In the genomic region with DNA sequence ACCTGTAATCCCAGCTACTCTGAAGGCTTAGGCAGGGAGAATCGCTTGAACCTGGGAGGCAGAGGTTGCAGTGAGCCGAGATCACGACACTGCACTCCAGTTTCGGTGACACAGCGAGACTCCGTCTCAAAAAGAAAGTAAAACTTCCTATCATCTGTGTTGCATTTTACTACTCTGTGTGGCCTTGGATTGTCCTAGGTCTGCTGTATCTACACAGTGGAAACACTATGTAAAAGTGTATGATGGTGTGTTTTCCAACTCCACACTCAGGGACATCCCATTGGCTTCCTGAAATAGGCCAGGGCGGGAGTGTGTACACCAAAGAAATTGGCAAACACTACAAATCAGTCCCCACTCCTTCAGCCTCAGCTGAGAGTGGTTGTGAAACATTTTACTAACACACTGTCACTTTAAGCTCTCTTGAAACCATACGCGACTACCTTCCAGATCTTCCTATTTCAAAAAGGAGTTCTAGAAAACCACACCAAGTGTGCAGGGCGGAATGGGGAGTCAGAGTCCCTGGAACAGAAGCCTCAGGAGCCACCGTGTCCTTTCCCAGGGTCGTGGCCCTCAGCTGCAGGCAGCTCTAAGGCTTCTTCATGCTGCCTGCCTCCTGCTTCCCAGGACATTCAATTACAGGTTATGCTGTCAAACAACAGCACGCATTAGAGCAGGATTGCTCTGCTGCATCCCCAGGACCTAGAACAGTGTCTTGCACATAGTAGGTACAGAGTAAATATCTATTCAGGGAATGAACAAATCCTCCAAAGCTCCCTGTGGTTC, we compare ENCODE assay signal across 9 cellular contexts.
DNase-seq lines count a peak whose midpoint lies in the region; ATAC-seq, FAIRE-seq and TF ChIP-seq lines count a peak whose summit lies in the region.
"Had no signal": no experiment of that assay in that cellular context is flagged by ENCODE, and none has a peak within 500 bp of the region (broad histone marks: within the 10 kb centered on the region; RNA-seq: fewer than 3 reads in every experiment).

No MANE protein-coding gene starts in this region.

- H2BK12ac ChIP-seq in H1 (ENCODE audit: low read depth, low read length) = no peak overlapping the region; the same call in 1 of the 2 replicates

- peaks cover 0 to 28% of the 10 kb centered on the region in 2 experiments; a peak in 2 of 4 replicates for H3K79me2 ChIP-seq in H1 (ENCODE audit: control insufficient read depth in 1 of 2, insufficient read depth in 2 of 2, low read length in 2 of 2)

- no peaks in the 10 kb centered on the region for H3K79me1 ChIP-seq in H1 (ENCODE audit: low read depth, low read length)

- H4K5ac ChIP-seq in H1 (ENCODE audit: insufficient read length, low read depth, low read length) = no peak overlapping the region

- peak overlapping the region in 1 of 3 donors; percentile 37 for H3K4me3 Mint-ChIP-seq in T-cell

- no peak for TF ChIP-seq POLR2A in H1 (IDR thresholded peaks at IDR 0.05; ENCODE audit: control extremely low read depth in 1 of 2, low read depth in 2 of 2, low read length in 2 of 2)

- no peak for FAIRE-seq in H1 (lab: Jason Lieb, UNC)
- no peak for FAIRE-seq in pancreas (lab: Jason Lieb, UNC)

- no peak overlapping the region for H2BK120ac ChIP-seq in H1 (replicated peaks; ENCODE audit: low read depth, low read length)

- H4K8ac ChIP-seq in H1 (ENCODE audit: extremely low read depth, insufficient read depth, low read length) = no peak overlapping the region

- POLR2A ChIA-PET in H1 (lab: Charles Lee; ENCODE audit: partially characterized antibody) = interaction anchor here (0.6 kb wide), 1 partner anchor 13 kb away, joined by 3 read pairs; no protein-coding TSS in a partner anchor
- POLR2A ChIA-PET in T-cell (lab: Charles Lee) = no interaction called here

- H2BK15ac ChIP-seq in H1 (ENCODE audit: low read length) = 0 out of 2 replicates have a peak overlapping the region, but pooled peaks have one; percentile 66

- H3K23me2 ChIP-seq in H1 (ENCODE audit: low read depth, low read length) = no peaks in the 10 kb centered on the region

- peak overlapping the region; percentile 3; the same call in 1 of the 2 replicates for H2AK5ac ChIP-seq in H1 (ENCODE audit: low read depth, low read length)

- H3K36me3 ChIP-seq in H1 (ENCODE audit: control insufficient read depth in 2 of 4, insufficient read depth in 4 of 4, low read length in 3 of 4) (no peaks in the 10 kb centered on the region), pancreas (no peaks in the 10 kb centered on the region)

- no peak overlapping the region; the same call in 1 of the 2 replicates for H3K18ac ChIP-seq in H1 (ENCODE audit: extremely low read depth, low read length)

- intact Hi-C loops in pancreas (cut with DNase I) = no loop called here

- H2BK20ac ChIP-seq in H1 (ENCODE audit: low read length) = no peak overlapping the region

- H3K4me1 ChIP-seq in H1 (replicated peaks in 1 of 4; ENCODE audit: control insufficient read depth in 3 of 4, insufficient read depth in 4 of 4, low read length in 3 of 4) = peaks cover 2 to 7% (median 5%) of the 10 kb centered on the region in 4 experiments; a peak in 5 of 7 replicates
- peaks cover 0 to 3% (median 0%) of the 10 kb centered on the region in 3 donors for H3K4me1 ChIP-seq in pancreas

- 89% methylated on average over 13 of the region's 13 CpGs; no CpG with 5 or more reads in 1 of the 2 experiments for WGBS in H1 (ENCODE audit: extremely low coverage in 1 of 2, insufficient coverage in 1 of 2, insufficient read length in 1 of 2, insufficient replicate concordance in 2 of 2, low coverage in 1 of 2, low lambda C conversion rate in 2 of 2, missing lambda C conversion rate in 1 of 2), 2 experiments
- 85 to 86% methylated on average over 13 of the region's 13 CpGs for WGBS in pancreas, 2 donors

- H3K9me3 ChIP-seq in H1 (ENCODE audit: insufficient read depth in 2 of 2, low read depth in 1 of 2, low read length in 1 of 2) (no peaks in the 10 kb centered on the region), pancreas (no peaks in the 10 kb centered on the region)

- no peak for TF ChIP-seq RAD21 in H1 (IDR thresholded peaks at IDR 0.05 in 1 of 2, conservative IDR thresholded peaks at IDR 0.05 in 1 of 2; ENCODE audit: low read depth in 2 of 2, low read length in 2 of 2)

- no peak overlapping the region for H3K23ac ChIP-seq in H1 (ENCODE audit: insufficient read length)

- no peaks in the 10 kb centered on the region for H3K36me3 Mint-ChIP-seq in T-cell

- no peaks in the 10 kb centered on the region for H3K9me3 Mint-ChIP-seq in T-cell

- H3K4me3 ChIP-seq in H1 (ENCODE audit: extremely low read depth in 1 of 4, insufficient read depth in 2 of 4, low read depth in 3 of 4, low read length in 4 of 4) = no peak overlapping the region
- peak overlapping the region in 1 of 4 donors; percentile 8 for H3K4me3 ChIP-seq in pancreas

- H3K27me3 ChIP-seq in H1 (replicated peaks in 1 of 4; ENCODE audit: control insufficient read depth in 3 of 4, extremely low read depth in 1 of 4, insufficient read depth in 3 of 4, low read length in 3 of 4) = no peaks in the 10 kb centered on the region
- H3K27me3 ChIP-seq in pancreas = no peaks in the 10 kb centered on the region

- H3K56ac ChIP-seq in H1 (replicated peaks; ENCODE audit: insufficient read length, low read depth, low read length) = no peak overlapping the region

- peaks cover 0 to 2% (median 0%) of the 10 kb centered on the region in 3 donors for H3K4me1 Mint-ChIP-seq in T-cell

- DNase-seq in H1 (ENCODE audit: low read depth in 1 of 2, low spot score in 2 of 2) (no peak), pancreas (no peak), NCI-H146 (lab: John Stamatoyannopoulos, UW) (no peak), occipital lobe (lab: John Stamatoyannopoulos, UW) (no peak), T-cell (no peak)
- no peak for DNase-seq in effector CD4-positive, alpha-beta T cell
- DNase-seq: activated effector memory CD4-positive, alpha-beta T cell treated with Interleukin-2 at 50 U/mL for 16 hours had no signal

- no peak for TF ChIP-seq EP300 in H1 (IDR thresholded peaks at IDR 0.05; ENCODE audit: borderline replicate concordance in 1 of 2, low read depth in 2 of 2, low read length in 2 of 2)

- 0 out of 2 replicates have a peak overlapping the region, but pooled peaks have one; percentile 57 for H2BK5ac ChIP-seq in H1 (ENCODE audit: low read depth, low read length)

- H4K20me1 ChIP-seq in H1 (replicated peaks in 1 of 2; ENCODE audit: control insufficient read depth in 1 of 2, insufficient read depth in 2 of 2, low read length in 2 of 2) = no peaks in the 10 kb centered on the region

- peaks cover 0 to 4% of the 10 kb centered on the region in 2 donors for H3K27me3 Mint-ChIP-seq in T-cell

- no peak overlapping the region for H3K9ac ChIP-seq in H1 (replicated peaks in 1 of 4; ENCODE audit: extremely low read depth in 1 of 4, low read depth in 3 of 4, low read length in 3 of 4)

- ATAC-seq in GM18502 (IDR thresholded peaks at IDR 0.05; ENCODE audit: poor library complexity, unreplicated experiment) = peak; percentile 66
- peak; percentile 73 for ATAC-seq in HG02885 (IDR thresholded peaks at IDR 0.05; ENCODE audit: poor library complexity, unreplicated experiment)
- ATAC-seq in pancreas = peak in 3 of 4 donors; percentile 48 to 66 (median 48)
- no peak for ATAC-seq in T-cell (replicated peaks in 1 of 4)

- H3K4me2 ChIP-seq in H1 (ENCODE audit: insufficient read depth in 1 of 2, low read depth in 2 of 2, low read length in 2 of 2) = no peak overlapping the region

- no peak overlapping the region for H2AFZ ChIP-seq in H1 (ENCODE audit: low read length)

- CTCF ChIA-PET in H1 (lab: Charles Lee; ENCODE audit: partially characterized antibody) = interaction anchor here (0.8 kb wide), 1 partner anchor 8 kb away, joined by 4 read pairs; no protein-coding TSS in a partner anchor
- CTCF ChIA-PET in T-cell (lab: Charles Lee) = no interaction called here

- H3K27ac ChIP-seq in H1 (ENCODE audit: low read depth, low read length) = no peak overlapping the region; the same call in 1 of the 2 replicates
- H3K27ac ChIP-seq in pancreas = no peak overlapping the region

- no peak overlapping the region for H3K14ac ChIP-seq in H1 (ENCODE audit: insufficient read length)

- TF ChIP-seq CTCF in H1 (IDR thresholded peaks at IDR 0.05; ENCODE audit: control extremely low read depth in 1 of 3, insufficient read depth in 1 of 3, low read depth in 1 of 3, low read length in 3 of 3) (no peak), pancreas (IDR thresholded peaks at IDR 0.05) (no peak)

- H3K4ac ChIP-seq in H1 (replicated peaks; ENCODE audit: insufficient read length, low read depth, low read length) = no peak overlapping the region

- H4K91ac ChIP-seq in H1 (replicated peaks; ENCODE audit: insufficient read length, low read length) = no peak overlapping the region

- no peak overlapping the region for H3K27ac Mint-ChIP-seq in T-cell

TF ChIP-seq in H1, 55 proteins besides CTCF, POLR2A, EP300 and RAD21 (continues in another document):
- TF ChIP-seq RXRA (IDR thresholded peaks at IDR 0.05; ENCODE audit: insufficient read depth, low read depth, low read length) = no peak
- no peak for TF ChIP-seq KDM1A (IDR thresholded peaks at IDR 0.05; ENCODE audit: borderline replicate concordance, low read length)
- no peak for TF ChIP-seq SUZ12 (IDR thresholded peaks at IDR 0.05; ENCODE audit: low read length)
- TF ChIP-seq ASH2L (IDR thresholded peaks at IDR 0.05; ENCODE audit: low read length) = no peak
- TF ChIP-seq BACH1 (IDR thresholded peaks at IDR 0.05; ENCODE audit: low read length) = no peak
- no peak for TF ChIP-seq RNF2 (IDR thresholded peaks at IDR 0.05; ENCODE audit: borderline replicate concordance, low read depth, low read length, missing control alignments, poor library complexity, severe bottlenecking)
- no peak for TF ChIP-seq POLR2AphosphoS5 (IDR thresholded peaks at IDR 0.05; ENCODE audit: low read depth, low read length)
- TF ChIP-seq CHD2 (IDR thresholded peaks at IDR 0.05; ENCODE audit: low read length) = no peak
- no peak for TF ChIP-seq TBP (IDR thresholded peaks at IDR 0.05; ENCODE audit: low read depth, low read length)
- no peak for TF ChIP-seq NRF1 (IDR thresholded peaks at IDR 0.05; ENCODE audit: low read depth, low read length)
- no peak for TF ChIP-seq GTF2F1 (IDR thresholded peaks at IDR 0.05; ENCODE audit: borderline replicate concordance, low read depth, low read length)
- no peak for TF ChIP-seq SIN3A (conservative IDR thresholded peaks at IDR 0.05 in 1 of 2, IDR thresholded peaks at IDR 0.05 in 1 of 2; ENCODE audit: low read depth in 1 of 2, low read length in 2 of 2)
- TF ChIP-seq, protein P1, sequence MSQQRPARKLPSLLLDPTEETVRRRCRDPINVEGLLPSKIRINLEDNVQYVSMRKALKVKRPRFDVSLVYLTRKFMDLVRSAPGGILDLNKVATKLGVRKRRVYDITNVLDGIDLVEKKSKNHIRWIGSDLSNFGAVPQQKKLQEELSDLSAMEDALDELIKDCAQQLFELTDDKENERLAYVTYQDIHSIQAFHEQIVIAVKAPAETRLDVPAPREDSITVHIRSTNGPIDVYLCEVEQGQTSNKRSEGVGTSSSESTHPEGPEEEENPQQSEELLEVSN (IDR thresholded peaks at IDR 0.05) = no peak
- TF ChIP-seq EZH2 (IDR thresholded peaks at IDR 0.05; ENCODE audit: low read depth, low read length, severe bottlenecking) = no peak
- TF ChIP-seq ZNF274 (IDR thresholded peaks at IDR 0.05; ENCODE audit: borderline replicate concordance, extremely low read depth, low read length) = no peak
- no peak for TF ChIP-seq SP2 (IDR thresholded peaks at IDR 0.05; ENCODE audit: low read length)

Comparison
In these comparisons a context has a peak if more than half of its experiments do, and no peak if none do; other contexts are left out.
1. ATAC-seq: peak in GM18502 (single experiment), HG02885 (single experiment) and pancreas (3 of 4); none in T-cell (0 of 4).